Comparison of ENCODE assay signal across 20 cellular contexts in genomic region chr6:91242614-91242949, GRCh38.
"Had no signal": no experiment of that assay in that cellular context is flagged by ENCODE, and none has a peak within 500 bp of the region (broad histone marks: within the 10 kb centered on the region; RNA-seq: fewer than 3 reads in every experiment).

No MANE protein-coding gene starts in this region.

- H2AFZ ChIP-seq: hepatocyte had no signal

- H3K27ac ChIP-seq: coronary artery, dorsolateral prefrontal cortex, esophagus muscularis mucosa, foreskin keratinocyte, gastroesophageal sphincter, heart left ventricle, hepatocyte, left lung, lower lobe of right lung had no signal

- H3K9me3 ChIP-seq: esophagus muscularis mucosa, gastroesophageal sphincter, heart left ventricle, left lung, lower lobe of right lung had no signal

- H3K36me3 ChIP-seq: esophagus muscularis mucosa, gastroesophageal sphincter, heart left ventricle, left lung, lower lobe of right lung had no signal

- DNase-seq: dermis blood vessel endothelial cell; dorsolateral prefrontal cortex; effector CD4-positive, alpha-beta T cell; effector memory CD4-positive, alpha-beta T cell; foreskin keratinocyte; heart left ventricle; hypothalamus; immature natural killer cell; islet precursor cell; kidney; kidney glomerular epithelial cell; left lung; left ventricle myocardium superior; lower lobe of right lung; mesenchymal stem cell; naive B cell had no signal

- H3K27me3 ChIP-seq: dorsolateral prefrontal cortex, esophagus muscularis mucosa, foreskin keratinocyte, gastroesophageal sphincter, heart left ventricle, hepatocyte, left lung had no signal

- H3K4me2 ChIP-seq: hepatocyte had no signal

- H3K79me2 ChIP-seq: hepatocyte had no signal

- H3K4me3 ChIP-seq: coronary artery, dorsolateral prefrontal cortex, esophagus muscularis mucosa, gastroesophageal sphincter, heart left ventricle, hepatocyte, left lung, lower lobe of right lung had no signal

- H3K4me1 ChIP-seq: esophagus muscularis mucosa, foreskin keratinocyte, gastroesophageal sphincter, heart left ventricle, left lung, lower lobe of right lung had no signal

- ATAC-seq: foreskin keratinocyte, gastroesophageal sphincter, heart left ventricle, left lung, left ventricle myocardium superior, lower lobe of right lung had no signal
